ENCODE assay signal across 14 cellular contexts in genomic region chr10:35950221-35950620, GRCh38.
DNase-seq lines count a peak whose midpoint lies in the region; ATAC-seq and TF ChIP-seq lines count a peak whose summit lies in the region.
"Had no signal": no experiment of that assay in that cellular context is flagged by ENCODE, and none has a peak within 500 bp of the region (broad histone marks: within the 10 kb centered on the region; RNA-seq: fewer than 3 reads in every experiment).

No MANE protein-coding gene starts in this region.

- H2AFZ ChIP-seq in neural cell (ENCODE audit: low read depth, low read length) = no peak overlapping the region

- TF ChIP-seq EP300 in neural cell (conservative IDR thresholded peaks at IDR 0.05; ENCODE audit: poor library complexity, severe bottlenecking) = no peak

- no peak for TF ChIP-seq CTCF in WTC11 (IDR thresholded peaks at IDR 0.05)
- TF ChIP-seq CTCF in endodermal cell (conservative IDR thresholded peaks at IDR 0.05) = no peak
- TF ChIP-seq CTCF in neural cell (IDR thresholded peaks at IDR 0.05; ENCODE audit: poor library complexity, severe bottlenecking) = no peak
- no peak for TF ChIP-seq CTCF in GM10266 (IDR thresholded peaks at IDR 0.05; ENCODE audit: control insufficient read depth, insufficient read depth, low read depth, missing control alignments)
- no peak for TF ChIP-seq CTCF in natural killer cell (IDR thresholded peaks at IDR 0.05)

- TF ChIP-seq RAD21 in neural cell (conservative IDR thresholded peaks at IDR 0.05) = no peak

- no peaks in the 10 kb centered on the region for H3K36me3 Mint-ChIP-seq in WTC11
- no peaks in the 10 kb centered on the region for H3K36me3 Mint-ChIP-seq in endodermal cell (ENCODE audit: low read depth)
- no peaks in the 10 kb centered on the region for H3K36me3 Mint-ChIP-seq in activated CD8-positive, alpha-beta memory T cell treated with anti-CD3 and anti-CD28 coated beads, Interleukin-2, amount 10 ng/mL, durations not matched to agents 7 days and 5 days
- no peaks in the 10 kb centered on the region for H3K36me3 Mint-ChIP-seq in natural killer cell
- H3K36me3 Mint-ChIP-seq: CD4-positive, alpha-beta memory T cell had no signal

- H3F3A ChIP-seq in neural cell (ENCODE audit: insufficient read depth, low read length, poor library complexity, severe bottlenecking) = peaks cover 4% of the 10 kb centered on the region

- H3K27ac ChIP-seq in endodermal cell (ENCODE audit: low read depth, low read length) (no peak overlapping the region), neural cell (ENCODE audit: low read length) (no peak overlapping the region)
- H3K27ac ChIP-seq: A549, C4-2B had no signal

- H3K4me2 ChIP-seq in neural cell (ENCODE audit: low read length) = peak overlapping the region; percentile 38
- H3K4me2 ChIP-seq: A549 had no signal

- H3K27me3 ChIP-seq in endodermal cell (ENCODE audit: control insufficient read depth, insufficient read depth, low read length, poor library complexity, severe bottlenecking) (peaks cover 6% of the 10 kb centered on the region), neural cell (ENCODE audit: insufficient read depth, low read depth, low read length) (no peaks in the 10 kb centered on the region)
- H3K27me3 ChIP-seq: BE2C had no signal

- POLR2A ChIA-PET in WTC11 (lab: Charles Lee) = no interaction called here

- DNase-seq in WTC11 (ENCODE audit: low spot score) = no peak
- DNase-seq in endodermal cell = no peak
- no peak for DNase-seq in GM10266 (ENCODE audit: extremely low spot score)
- no peak for DNase-seq in activated CD8-positive, alpha-beta memory T cell treated with anti-CD3 and anti-CD28 coated beads, Interleukin-2, amount 10 ng/mL, durations not matched to agents 7 days and 5 days
- DNase-seq in natural killer cell = no peak
- DNase-seq: BE2C; CD4-positive, alpha-beta memory T cell; DMS79; GOT3 had no signal

- H3K27me3 Mint-ChIP-seq in WTC11 (ENCODE audit: low read depth) (peaks cover 14% of the 10 kb centered on the region), endodermal cell (ENCODE audit: insufficient read depth) (peaks cover 26% of the 10 kb centered on the region), natural killer cell (ENCODE audit: low read depth in 2 of 2) (no peaks in the 10 kb centered on the region)
- H3K27me3 Mint-ChIP-seq in activated CD8-positive, alpha-beta memory T cell treated with anti-CD3 and anti-CD28 coated beads, Interleukin-2, amount 10 ng/mL, durations not matched to agents 7 days and 5 days = no peaks in the 10 kb centered on the region
- H3K27me3 Mint-ChIP-seq: CD4-positive, alpha-beta memory T cell had no signal

- H3K4me3 ChIP-seq in endodermal cell (ENCODE audit: low read length) (no peak overlapping the region), neural cell (ENCODE audit: low read length) (peak overlapping the region; percentile 58)
- H3K4me3 ChIP-seq: A549, HAP-1 had no signal

- H3K36me3 ChIP-seq in endodermal cell (ENCODE audit: control insufficient read depth, insufficient read depth, low read length) (no peaks in the 10 kb centered on the region), neural cell (ENCODE audit: insufficient read depth, low read length) (no peaks in the 10 kb centered on the region)
- H3K36me3 ChIP-seq: BE2C, HAP-1 had no signal

- H3K9me3 Mint-ChIP-seq in WTC11 = no peaks in the 10 kb centered on the region
- no peaks in the 10 kb centered on the region for H3K9me3 Mint-ChIP-seq in endodermal cell
- no peaks in the 10 kb centered on the region for H3K9me3 Mint-ChIP-seq in activated CD8-positive, alpha-beta memory T cell treated with anti-CD3 and anti-CD28 coated beads, Interleukin-2, amount 10 ng/mL, durations not matched to agents 7 days and 5 days (ENCODE audit: low read depth)
- H3K9me3 Mint-ChIP-seq in natural killer cell = peaks cover 0 to 2% of the 10 kb centered on the region in 2 donors

- H3K4me3 Mint-ChIP-seq in WTC11 = no peak overlapping the region
- peak overlapping the region; percentile 7 for H3K4me3 Mint-ChIP-seq in endodermal cell
- H3K4me3 Mint-ChIP-seq in activated CD8-positive, alpha-beta memory T cell treated with anti-CD3 and anti-CD28 coated beads, Interleukin-2, amount 10 ng/mL, durations not matched to agents 7 days and 5 days = no peak overlapping the region
- H3K4me3 Mint-ChIP-seq in natural killer cell = no peak overlapping the region
- H3K4me3 Mint-ChIP-seq: CD4-positive, alpha-beta memory T cell had no signal

- CTCF ChIA-PET in WTC11 (lab: Charles Lee) = interaction anchor here (0.7 kb wide), 1 partner anchor 16 kb away, joined by 3 read pairs; no protein-coding TSS in a partner anchor
- CTCF ChIA-PET in activated CD8-positive, alpha-beta memory T cell treated with anti-CD3 and anti-CD28 coated beads, Interleukin-2, amount 10 ng/mL, durations not matched to agents 7 days and 5 days (lab: Charles Lee) = no interaction called here

- H4K20me1 ChIP-seq in neural cell (ENCODE audit: insufficient read depth) = no peaks in the 10 kb centered on the region

- peaks cover 4% of the 10 kb centered on the region for H3K4me1 ChIP-seq in endodermal cell (ENCODE audit: control insufficient read depth, insufficient read depth, low read length)
- H3K4me1 ChIP-seq: A549, BE2C, HAP-1 had no signal

- H3K4me1 Mint-ChIP-seq in WTC11 = peaks cover 35% of the 10 kb centered on the region
- H3K4me1 Mint-ChIP-seq in endodermal cell = peaks cover 22% of the 10 kb centered on the region
- no peaks in the 10 kb centered on the region for H3K4me1 Mint-ChIP-seq in activated CD8-positive, alpha-beta memory T cell treated with anti-CD3 and anti-CD28 coated beads, Interleukin-2, amount 10 ng/mL, durations not matched to agents 7 days and 5 days
- H3K4me1 Mint-ChIP-seq in natural killer cell = no peaks in the 10 kb centered on the region
- H3K4me1 Mint-ChIP-seq: CD4-positive, alpha-beta memory T cell had no signal

- H3K9me2 ChIP-seq in neural cell (ENCODE audit: insufficient read depth, low read length) = no peaks in the 10 kb centered on the region

- H3K9ac ChIP-seq in endodermal cell (ENCODE audit: extremely low read depth, low read length, poor library complexity, severe bottlenecking) (no peak overlapping the region), neural cell (ENCODE audit: low read length) (no peak overlapping the region)

- ATAC-seq in WTC11 = no peak
- no peak for ATAC-seq in activated CD8-positive, alpha-beta memory T cell treated with anti-CD3 and anti-CD28 coated beads, Interleukin-2, amount 10 ng/mL, durations not matched to agents 7 days and 5 days
- ATAC-seq in natural killer cell = no peak
- ATAC-seq in GM21381 (IDR thresholded peaks at IDR 0.05; ENCODE audit: unreplicated experiment) = no peak
- ATAC-seq: A549 had no signal

- intact Hi-C loops in natural killer cell (cut with micrococcal nuclease) = no loop called here

- WGBS in endodermal cell (ENCODE audit: insufficient coverage in 1 of 2, insufficient read length in 1 of 2), 2 experiments = 50 to 78% methylated on average over 2 to 8 of the region's 8 CpGs

- H3K27ac Mint-ChIP-seq in WTC11 (peak overlapping the region; percentile 53; the same call in 1 of the 2 replicates), endodermal cell (no peak overlapping the region), natural killer cell (no peak overlapping the region)
- H3K27ac Mint-ChIP-seq in activated CD8-positive, alpha-beta memory T cell treated with anti-CD3 and anti-CD28 coated beads, Interleukin-2, amount 10 ng/mL, durations not matched to agents 7 days and 5 days = no peak overlapping the region
- H3K27ac Mint-ChIP-seq: CD4-positive, alpha-beta memory T cell had no signal

- no peaks in the 10 kb centered on the region for H3K79me2 ChIP-seq in neural cell (replicated peaks; ENCODE audit: insufficient read depth, low read length)

- H3K9me3 ChIP-seq in endodermal cell (ENCODE audit: control insufficient read depth, low read length) (no peaks in the 10 kb centered on the region), neural cell (ENCODE audit: low read length) (no peaks in the 10 kb centered on the region)
- H3K9me3 ChIP-seq: A549, BE2C, HAP-1 had no signal

TF ChIP-seq in WTC11, 78 proteins besides CTCF, POLR2A, EP300 and RAD21 (continues in another document):
- TF ChIP-seq PRRX2 (CRISPR knock-in tag; IDR thresholded peaks at IDR 0.05) = no peak
- no peak for TF ChIP-seq MLX (CRISPR knock-in tag; IDR thresholded peaks at IDR 0.05)
- no peak for TF ChIP-seq OVOL2 (CRISPR knock-in tag; IDR thresholded peaks at IDR 0.05; ENCODE audit: borderline replicate concordance)

TF ChIP-seq in neural cell, 6 proteins besides CTCF, POLR2A, EP300 and RAD21:
- no peak for TF ChIP-seq MXI1 (conservative IDR thresholded peaks at IDR 0.05; ENCODE audit: poor library complexity, severe bottlenecking)
